In genomic region chr13:82758056-82758455, GRCh38 we compare ENCODE assay signal across 9 cellular contexts.
DNase-seq lines count a peak whose midpoint lies in the region; ATAC-seq and TF ChIP-seq lines count a peak whose summit lies in the region.
"Had no signal": no experiment of that assay in that cellular context is flagged by ENCODE, and none has a peak within 500 bp of the region (broad histone marks: within the 10 kb centered on the region; RNA-seq: fewer than 3 reads in every experiment).

No MANE protein-coding gene starts in this region.

- no peaks in the 10 kb centered on the region for H3K9me1 ChIP-seq in IMR-90 (ENCODE audit: insufficient read depth, low read length)

- CTCF ChIA-PET in GM10248 (lab: Yijun Ruan, JAX): no interaction called here
- CTCF ChIA-PET in IMR-90 (lab: Yijun Ruan, JAX): interaction anchor here (1.6 kb wide), 1 partner anchor 12 kb away, joined by 5 read pairs; no protein-coding TSS in a partner anchor

- H3K36me3 ChIP-seq in IMR-90 (ENCODE audit: control insufficient read depth, insufficient read depth, low read length): no peaks in the 10 kb centered on the region
- no peaks in the 10 kb centered on the region for H3K36me3 ChIP-seq in WERI-Rb-1

- no peak overlapping the region for H3K14ac ChIP-seq in IMR-90 (replicated peaks; ENCODE audit: low read depth, low read length)

- intact Hi-C loops in IMR-90 (cut with micrococcal nuclease): no loop called here

- no peak overlapping the region for H3K4ac ChIP-seq in IMR-90 (ENCODE audit: low read depth, low read length)

- H3K4me3 ChIP-seq in IMR-90 (ENCODE audit: insufficient read depth, low read depth, low read length) (no peak overlapping the region), WERI-Rb-1 (ENCODE audit: low read depth, low read length) (no peak overlapping the region)

- TF ChIP-seq CTCF in GM10248 (IDR thresholded peaks at IDR 0.05; ENCODE audit: control extremely low read depth, extremely low read depth, low read depth, missing control alignments): peak; percentile 12
- peak; percentile 25; the same call in 1 of the 2 replicates for TF ChIP-seq CTCF in IMR-90 (conservative IDR thresholded peaks at IDR 0.05; ENCODE audit: low read depth, low read length)
- peak; percentile 36; the same call in 1 of the 2 replicates for TF ChIP-seq CTCF in WERI-Rb-1 (IDR thresholded peaks at IDR 0.05; ENCODE audit: low read depth, low read length)

- no peak overlapping the region for H2BK15ac ChIP-seq in IMR-90 (ENCODE audit: low read depth, low read length)

- no CpG with 5 or more reads among the region's 1 CpG for WGBS in IMR-90 (ENCODE audit: extremely low coverage in 2 of 2, insufficient read length in 1 of 2), 2 experiments

- H3K18ac ChIP-seq in IMR-90 (ENCODE audit: low read depth, low read length): no peak overlapping the region

- dilution Hi-C loops in IMR-90 (cut with HindIII; ENCODE audit: low sequenced_read_pairs, unreplicated experiment): no loop called here

- DNase-seq in GM10248 (ENCODE audit: extremely low spot score) (peak; percentile 6), IMR-90 (peak; percentile 17), WERI-Rb-1 (peak; percentile 22), left lobe of liver (ENCODE audit: low spot score) (peak; percentile 38), NCI-H2107 treated with DMSO at 0.1 percent for 48 hours (lab: John Stamatoyannopoulos, UW; ENCODE audit: unreplicated experiment) (no peak), NCI-H774 (lab: John Stamatoyannopoulos, UW) (no peak), DMS153 (lab: John Stamatoyannopoulos, UW) (no peak)
- DNase-seq: NCI-H1092 treated with DMSO at 0.1 percent for 48 hours, T-helper 9 cell had no signal

- no peak for TF ChIP-seq RAD21 in IMR-90 (IDR thresholded peaks at IDR 0.05; ENCODE audit: low read length)

- H3K9ac ChIP-seq in IMR-90 (ENCODE audit: low read depth, low read length): no peak overlapping the region

- H3K79me1 ChIP-seq in IMR-90 (ENCODE audit: low read depth in 1 of 2, low read length in 2 of 2): no peaks in the 10 kb centered on the region

- H2BK20ac ChIP-seq in IMR-90 (ENCODE audit: low read depth, low read length): no peak overlapping the region

- no peak overlapping the region for H2BK5ac ChIP-seq in IMR-90 (ENCODE audit: low read depth, low read length, poor library complexity, severe bottlenecking)

- ATAC-seq in IMR-90 (ENCODE audit: low read depth) (no peak), left lobe of liver (peak; percentile 77)

- POLR2A ChIA-PET in GM10248 (lab: Yijun Ruan, JAX) (no interaction called here), IMR-90 (lab: Charles Lee; ENCODE audit: unreplicated experiment) (no interaction called here)

- H2AK5ac ChIP-seq in IMR-90 (ENCODE audit: low read depth, low read length): no peak overlapping the region

- no peak overlapping the region for H2BK120ac ChIP-seq in IMR-90 (ENCODE audit: low read depth, low read length)

- H3K4me2 ChIP-seq in IMR-90 (ENCODE audit: low read depth, low read length): no peak overlapping the region

- TF ChIP-seq POLR2A in IMR-90 (IDR thresholded peaks at IDR 0.05; ENCODE audit: low read depth, low read length): no peak

- H4K20me1 ChIP-seq in IMR-90 (ENCODE audit: insufficient read depth, low read length): no peaks in the 10 kb centered on the region

- H2AK9ac ChIP-seq in IMR-90 (replicated peaks; ENCODE audit: low read depth, low read length, poor library complexity): peak overlapping the region; percentile 68

- H3K4me1 ChIP-seq in IMR-90 (ENCODE audit: control insufficient read depth, insufficient read depth, low read length): no peaks in the 10 kb centered on the region

- H3K9me3 ChIP-seq in IMR-90 (ENCODE audit: control insufficient read depth, insufficient read depth, low read length) (no peaks in the 10 kb centered on the region), WERI-Rb-1 (ENCODE audit: severe bottlenecking) (no peaks in the 10 kb centered on the region)

- no peak overlapping the region for H3K23ac ChIP-seq in IMR-90 (ENCODE audit: low read depth, low read length)

- in situ Hi-C loops in IMR-90 (cut with MboI; ENCODE audit: low sequenced_read_pairs): no loop called here

- H4K8ac ChIP-seq in IMR-90 (ENCODE audit: low read depth in 2 of 2, low read length in 2 of 2): no peak overlapping the region

- no peak overlapping the region for H4K5ac ChIP-seq in IMR-90 (ENCODE audit: low read depth, low read length)

- no peak overlapping the region for H3K56ac ChIP-seq in IMR-90 (ENCODE audit: extremely low read depth, insufficient read depth, low read length)

- H4K91ac ChIP-seq in IMR-90 (ENCODE audit: insufficient read depth, low read depth, low read length): no peak overlapping the region; the same call in 1 of the 2 replicates

- H3K27ac ChIP-seq in IMR-90 (ENCODE audit: insufficient read depth, low read length) (no peak overlapping the region), WERI-Rb-1 (no peak overlapping the region)

- peak overlapping the region; percentile 39 for H2AFZ ChIP-seq in IMR-90 (replicated peaks; ENCODE audit: low read length, poor library complexity)

- no TSS peak for BruUV-seq in IMR-90 (replicated peaks; lab: Mats Ljungman, UMichigan)

- H3K27me3 ChIP-seq in IMR-90 (ENCODE audit: control insufficient read depth, insufficient read depth, low read length) (no peaks in the 10 kb centered on the region), WERI-Rb-1 (ENCODE audit: insufficient read depth, low read depth, severe bottlenecking) (no peaks in the 10 kb centered on the region)

TF ChIP-seq in IMR-90, 13 proteins besides CTCF, POLR2A, EP300 and RAD21:
- no peak for TF ChIP-seq ELK1 (IDR thresholded peaks at IDR 0.05; ENCODE audit: borderline replicate concordance, low read depth, low read length)
- TF ChIP-seq MAFK (IDR thresholded peaks at IDR 0.05; ENCODE audit: low read depth, low read length): no peak
- TF ChIP-seq RFX5 (IDR thresholded peaks at IDR 0.05; ENCODE audit: low read depth, low read length): no peak

Comparison
In these comparisons a context has a peak if more than half of its experiments do, and no peak if none do; other contexts are left out.
1. DNase-seq: peak in GM10248 (single experiment), IMR-90 (single experiment), WERI-Rb-1 (single experiment) and left lobe of liver (single experiment); none in NCI-H2107 treated with DMSO at 0.1 percent for 48 hours (single experiment), NCI-H774 (single experiment) and DMS153 (single experiment).
2. Peak in every context shown above with its lines, with median percentiles within 50 percentile points of each other: CTCF ChIP-seq.